In genomic region chr18:40932862-40933261, GRCh38 we compare ENCODE assay signal across 29 cellular contexts.
"Had no signal": no experiment of that assay in that cellular context is flagged by ENCODE, and none has a peak within 500 bp of the region (broad histone marks: within the 10 kb centered on the region; RNA-seq: fewer than 3 reads in every experiment).

No MANE protein-coding gene starts in this region.

- H3K4me2 ChIP-seq: KMS-11, PC-9, SK-N-SH had no signal

- H3K4me3 Mint-ChIP-seq: T-helper 1 cell treated with Interleukin-12 subunit alpha and Interleukin-12 subunit beta and Interleukin-4 antibody, amounts not matched to agents 30 μg/mL and 1 μg/mL, for 36 hours had no signal

- ATAC-seq: Panc1 had no signal

- H3K4me1 ChIP-seq: SJSA1 had no signal

- DNase-seq: Karpas-422, KBM-7, MM.1S, MV-4-11, NCI-H1092, NCI-H1417 treated with DMSO at 0.1 percent for 48 hours, NCI-H1436 treated with DMSO at 0.1 percent for 48 hours, NCI-H1694 treated with DMSO at 0.1 percent for 48 hours, NCI-H1930, NCI-H2029 treated with DMSO at 0.1 percent for 48 hours, NCI-H2081 treated with DMSO at 0.1 percent for 48 hours, NCI-H2107, NCI-H2171, NCI-H226, NCI-H446 treated with DMSO at 0.1 percent for 48 hours, NCI-H510A, NCI-H524, NCI-H526, NCI-H774, PC-9, Right ventricle myocardium superior, SHP77 treated with DMSO at 0.1 percent for 48 hours, SK-N-SH, SW 1271, T-helper 1 cell had no signal

- H3K9me3 ChIP-seq: SJSA1, SK-N-SH had no signal

- H3K27me3 ChIP-seq: SJSA1 had no signal

- H2AFZ ChIP-seq: PC-9 had no signal

- H3K4me3 ChIP-seq: PC-9, SJSA1 had no signal

- H3K9ac ChIP-seq: KMS-11, SK-N-SH had no signal

- H3K27ac Mint-ChIP-seq: T-helper 1 cell treated with Interleukin-12 subunit alpha and Interleukin-12 subunit beta and Interleukin-4 antibody, amounts not matched to agents 30 μg/mL and 1 μg/mL, for 36 hours had no signal

- H3K36me3 ChIP-seq: SJSA1 had no signal

- H3K27ac ChIP-seq: KMS-11, PC-9, SJSA1 had no signal
